19 cellular contexts compared by ENCODE assay signal in genomic region chr2:129191530-129191929, GRCh38.
DNase-seq lines count a peak whose midpoint lies in the region; ATAC-seq and TF ChIP-seq lines count a peak whose summit lies in the region.
"Had no signal": no experiment of that assay in that cellular context is flagged by ENCODE, and none has a peak within 500 bp of the region (broad histone marks: within the 10 kb centered on the region; RNA-seq: fewer than 3 reads in every experiment).

No MANE protein-coding gene starts in this region.

- TF ChIP-seq CTCF in chondrocyte (IDR thresholded peaks at IDR 0.05): peak; percentile 13

- H3K9me3 Mint-ChIP-seq in chondrocyte (ENCODE audit: low read depth): no peaks in the 10 kb centered on the region
- H3K9me3 Mint-ChIP-seq: stimulated activated memory B cell treated with anti-CD40 and anti-IgM and Interleukin-4, amounts not matched to agents 10 μg/mL and 1 μg/mL and 100 μg/mL, for 72 hours had no signal

- H3K27ac Mint-ChIP-seq in chondrocyte (ENCODE audit: unreplicated experiment): no peak overlapping the region
- H3K27ac Mint-ChIP-seq: stimulated activated memory B cell treated with anti-CD40 and anti-IgM and Interleukin-4, amounts not matched to agents 10 μg/mL and 1 μg/mL and 100 μg/mL, for 72 hours had no signal

- in situ Hi-C loops in ACHN (cut with HindIII; ENCODE audit: low pct_ligation_motif_present, low pct_unique_long_range_greater_than_20kb, low sequenced_read_pairs): no loop called here

- DNase-seq in ACHN: peak; percentile 7
- DNase-seq in LoVo (ENCODE audit: low spot score): peak; percentile 82
- no peak for DNase-seq in chondrocyte (ENCODE audit: low spot score)
- DNase-seq in left kidney (ENCODE audit: low read depth, low spot score): peak; percentile 46
- DNase-seq in NCI-H2171 treated with DMSO at 0.1 percent for 48 hours (lab: John Stamatoyannopoulos, UW): no peak
- DNase-seq in sciatic nerve (ENCODE audit: low spot score): no peak
- DNase-seq: activated CD4-positive, alpha-beta T cell treated with anti-CD3 and anti-CD28 coated beads for 4 hours; activated effector memory CD4-positive, alpha-beta T cell treated with anti-CD3 and anti-CD28 coated beads, Interleukin-2, amount 50 U/mL, for 16 hours; hypothalamus; IMR-90; MV-4-11; NCI-H2081; NCI-H524 treated with DMSO at 0.1 percent for 48 hours; OCI-M1; psoas muscle; T1000 had no signal

- H3K36me3 Mint-ChIP-seq in chondrocyte (ENCODE audit: low read depth): no peaks in the 10 kb centered on the region
- H3K36me3 Mint-ChIP-seq: stimulated activated memory B cell treated with anti-CD40 and anti-IgM and Interleukin-4, amounts not matched to agents 10 μg/mL and 1 μg/mL and 100 μg/mL, for 72 hours had no signal

- peaks cover 3% of the 10 kb centered on the region for H3K4me1 Mint-ChIP-seq in chondrocyte (ENCODE audit: low read depth)
- H3K4me1 Mint-ChIP-seq: stimulated activated memory B cell treated with anti-CD40 and anti-IgM and Interleukin-4, amounts not matched to agents 10 μg/mL and 1 μg/mL and 100 μg/mL, for 72 hours had no signal

- no peak overlapping the region for H3K4me3 Mint-ChIP-seq in chondrocyte (ENCODE audit: unreplicated experiment)
- H3K4me3 Mint-ChIP-seq: stimulated activated memory B cell treated with anti-CD40 and anti-IgM and Interleukin-4, amounts not matched to agents 10 μg/mL and 1 μg/mL and 100 μg/mL, for 72 hours had no signal

- ATAC-seq in GM21515 (IDR thresholded peaks at IDR 0.05; ENCODE audit: unreplicated experiment) (no peak), sciatic nerve (no peak), GM19351 (IDR thresholded peaks at IDR 0.05; ENCODE audit: unreplicated experiment) (no peak)
- ATAC-seq: psoas muscle; stimulated activated memory B cell treated with anti-CD40 and anti-IgM and Interleukin-4, amounts not matched to agents 10 μg/mL and 1 μg/mL and 100 μg/mL, for 72 hours had no signal

- intact Hi-C loops in sciatic nerve (cut with DNase I): no loop called here

- H3K27me3 Mint-ChIP-seq in chondrocyte (ENCODE audit: low read depth): peaks cover 6% of the 10 kb centered on the region

Comparison
In these comparisons a context has a peak if more than half of its experiments do, and no peak if none do; other contexts are left out.
1. DNase-seq: peak in ACHN (single experiment), LoVo (single experiment) and left kidney (single experiment); none in chondrocyte (single experiment), NCI-H2171 treated with DMSO at 0.1 percent for 48 hours (single experiment) and sciatic nerve (single experiment).